9 cellular contexts compared by ENCODE assay signal in the genomic region with DNA sequence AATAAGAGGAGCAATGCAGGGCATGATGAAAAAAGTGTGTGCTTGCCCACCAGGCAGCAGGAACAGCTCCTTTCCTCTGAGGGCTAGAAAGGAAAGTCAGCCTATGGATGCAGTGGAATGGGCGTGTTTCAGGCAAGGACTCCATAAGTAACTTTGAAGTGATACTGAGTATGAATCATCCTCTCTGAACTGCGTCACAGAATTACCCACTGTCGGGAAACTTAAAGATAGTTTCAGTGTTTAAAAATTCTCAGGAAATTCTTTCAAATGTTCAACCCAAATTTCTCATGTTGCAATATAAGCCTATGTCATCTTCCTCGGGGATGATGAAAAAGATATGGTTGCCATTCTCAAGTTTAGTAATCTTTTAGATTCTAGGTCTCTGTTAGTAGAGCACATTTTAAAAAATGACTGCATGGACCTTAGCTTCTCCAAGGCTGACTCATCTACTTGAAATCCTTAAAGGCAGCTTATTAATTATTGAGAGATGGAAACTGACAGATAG. TPM values are rescaled to one million over a fixed set of nuclear protein-coding genes. Genes with fewer than 3 reads are reported as not detected.
DNase-seq lines count a peak whose midpoint lies in the region; ATAC-seq, FAIRE-seq and TF ChIP-seq lines count a peak whose summit lies in the region.
"Had no signal": no experiment of that assay in that cellular context is flagged by ENCODE, and none has a peak within 500 bp of the region (broad histone marks: within the 10 kb centered on the region; RNA-seq: fewer than 3 reads in every experiment).

No MANE protein-coding gene starts in this region.

- TF ChIP-seq EP300 in HepG2 (IDR thresholded peaks at IDR 0.05; ENCODE audit: low read depth in 2 of 2, low read length in 2 of 2) (no peak), HepG2 (CRISPR knock-in tag; IDR thresholded peaks at IDR 0.05; ENCODE audit: borderline replicate concordance) (no peak)

- CTCF ChIA-PET in MCF 10A (lab: Yijun Ruan, JAX): interaction anchor here (0.5 to 1.6 kb wide), 4 partner anchors 51 to 760 kb away, joined by 3 to 8 read pairs (median 3); no protein-coding TSS in a partner anchor
- CTCF ChIA-PET in HepG2 (lab: Yijun Ruan, JAX; ENCODE audit: low intra/inter-chr PET ratio, low total read pairs): no interaction called here

- no peak overlapping the region for H3K27ac ChIP-seq in breast epithelium
- H3K27ac ChIP-seq in RWPE2 (ENCODE audit: poor library complexity, severe bottlenecking): peak overlapping the region; percentile 81
- peak overlapping the region; percentile 97 for H3K27ac ChIP-seq in fibroblast of lung (ENCODE audit: insufficient read depth, low read length)
- no peak overlapping the region for H3K27ac ChIP-seq in psoas muscle
- H3K27ac ChIP-seq in neuronal stem cell (replicated peaks; ENCODE audit: low read length): no peak overlapping the region
- H3K27ac ChIP-seq in HepG2 (ENCODE audit: extremely low read length, insufficient read depth, low read length): no peak overlapping the region

- H3K4me1 Mint-ChIP-seq in MCF 10A (ENCODE audit: insufficient read depth, unreplicated experiment): peaks cover 22% of the 10 kb centered on the region

- H3K4me3 Mint-ChIP-seq in MCF 10A (ENCODE audit: unreplicated experiment): peak overlapping the region; percentile 19

- no peak overlapping the region for H2BK12ac ChIP-seq in neuronal stem cell (ENCODE audit: low read length)

- H3K4me2 ChIP-seq in fibroblast of lung (ENCODE audit: extremely low read depth, insufficient read depth, low read length): peak overlapping the region; percentile 79
- H3K4me2 ChIP-seq in neuronal stem cell (ENCODE audit: insufficient read depth, low read length, poor library complexity, severe bottlenecking): no peak overlapping the region
- H3K4me2 ChIP-seq in HepG2 (ENCODE audit: low read depth, low read length): no peak overlapping the region

- H3K27me3 ChIP-seq in breast epithelium (no peaks in the 10 kb centered on the region), RWPE2 (ENCODE audit: insufficient read depth, poor library complexity, severe bottlenecking) (no peaks in the 10 kb centered on the region), fibroblast of lung (ENCODE audit: control insufficient read depth, insufficient read depth, low read length) (no peaks in the 10 kb centered on the region), psoas muscle (ENCODE audit: insufficient read depth in 3 of 3, low read length in 2 of 3) (no peaks in the 10 kb centered on the region), neuronal stem cell (ENCODE audit: control insufficient read depth in 3 of 3, insufficient read depth in 3 of 3, low read depth in 1 of 3, low read length in 3 of 3) (no peaks in the 10 kb centered on the region), HepG2 (ENCODE audit: control insufficient read depth in 1 of 2, insufficient read depth in 2 of 2, low read length in 2 of 2) (no peaks in the 10 kb centered on the region; a peak in 1 of 5 replicates)

- no peak overlapping the region for H4K8ac ChIP-seq in neuronal stem cell (ENCODE audit: low read depth, low read length)

- BruUV-seq in MCF 10A (replicated peaks; lab: Mats Ljungman, UMichigan): TSS peak; percentile 45
- no TSS peak for BruUV-seq in HepG2 (replicated peaks; lab: Mats Ljungman, UMichigan)

- TF ChIP-seq RAD21 in HepG2 (CRISPR knock-in tag; IDR thresholded peaks at IDR 0.05): no peak

- H3K79me2 ChIP-seq in fibroblast of lung (ENCODE audit: control insufficient read depth, insufficient read depth, low read length): no peaks in the 10 kb centered on the region
- no peaks in the 10 kb centered on the region for H3K79me2 ChIP-seq in HepG2 (ENCODE audit: insufficient read depth, low read length)

- H3K9me3 Mint-ChIP-seq in MCF 10A (ENCODE audit: unreplicated experiment): no peaks in the 10 kb centered on the region

- no peaks in the 10 kb centered on the region for H3K79me1 ChIP-seq in neuronal stem cell (ENCODE audit: low read depth, low read length)

- H3K4me3 ChIP-seq in breast epithelium: no peak overlapping the region
- H3K4me3 ChIP-seq in RWPE2 (ENCODE audit: severe bottlenecking): no peak overlapping the region
- H3K4me3 ChIP-seq in fibroblast of lung (replicated peaks in 1 of 4; ENCODE audit: control extremely low read depth in 1 of 4, insufficient read depth in 1 of 4, low read depth in 3 of 4, low read length in 4 of 4): no peak overlapping the region
- no peak overlapping the region for H3K4me3 ChIP-seq in psoas muscle
- H3K4me3 ChIP-seq in neuronal stem cell (ENCODE audit: low read length in 2 of 2): no peak overlapping the region
- no peak overlapping the region for H3K4me3 ChIP-seq in HepG2 (replicated peaks in 1 of 3; ENCODE audit: insufficient read depth in 1 of 3, low read depth in 2 of 3, low read length in 3 of 3)

- in situ Hi-C loops in HepG2 (cut with HindIII; ENCODE audit: extremely low pct_ligation_motif_present, low pct_unique_long_range_greater_than_20kb): no loop called here

- no peak for TF ChIP-seq CTCF in MCF 10A (IDR thresholded peaks at IDR 0.05; ENCODE audit: unreplicated experiment)
- TF ChIP-seq CTCF in breast epithelium (IDR thresholded peaks at IDR 0.05): no peak
- TF ChIP-seq CTCF in RWPE2 (IDR thresholded peaks at IDR 0.05; ENCODE audit: poor library complexity, severe bottlenecking): no peak
- no peak for TF ChIP-seq CTCF in fibroblast of lung (conservative IDR thresholded peaks at IDR 0.05 in 1 of 2, IDR thresholded peaks at IDR 0.05 in 1 of 2; ENCODE audit: low read depth in 1 of 2, low read length in 2 of 2)
- TF ChIP-seq CTCF in psoas muscle (IDR thresholded peaks at IDR 0.05): no peak
- no peak for TF ChIP-seq CTCF in HepG2 (CRISPR knock-in tag; IDR thresholded peaks at IDR 0.05)

- ATAC-seq in RWPE2 (ENCODE audit: low read depth) (peak; percentile 97), psoas muscle (no peak), HepG2 (no peak)
- ATAC-seq in stimulated activated naive CD8-positive, alpha-beta T cell treated with anti-CD3 and anti-CD28 coated beads, Interleukin-15, Interleukin-2, amounts not matched to agents 100 U/mL and 50 U/mL, for 24 hours: peak; percentile 85

- H4K91ac ChIP-seq in neuronal stem cell (ENCODE audit: low read depth, low read length, poor library complexity): no peak overlapping the region

- H3K9ac ChIP-seq in fibroblast of lung (ENCODE audit: insufficient read depth, low read length) (no peak overlapping the region), neuronal stem cell (ENCODE audit: low read depth, low read length, poor library complexity) (no peak overlapping the region), HepG2 (ENCODE audit: insufficient read depth, low read depth, low read length) (no peak overlapping the region)

- no peak overlapping the region for H3K18ac ChIP-seq in neuronal stem cell (ENCODE audit: low read length)

- no peaks in the 10 kb centered on the region for H3K36me3 ChIP-seq in breast epithelium
- peaks cover 14% of the 10 kb centered on the region for H3K36me3 ChIP-seq in RWPE2 (ENCODE audit: low read depth)
- H3K36me3 ChIP-seq in fibroblast of lung (ENCODE audit: control insufficient read depth, insufficient read depth, low read length): no peaks in the 10 kb centered on the region
- H3K36me3 ChIP-seq in psoas muscle (ENCODE audit: insufficient read depth in 1 of 2, low read depth in 1 of 2): peaks cover 0 to 31% of the 10 kb centered on the region in 2 donors
- peaks cover 5 to 44% of the 10 kb centered on the region in 2 donors for H3K36me3 ChIP-seq in neuronal stem cell (replicated peaks in 1 of 2; ENCODE audit: control insufficient read depth in 2 of 2, insufficient read depth in 2 of 2, low read length in 2 of 2)
- peaks cover 3 to 11% of the 10 kb centered on the region in 2 experiments; a peak in 3 of 5 replicates for H3K36me3 ChIP-seq in HepG2 (replicated peaks in 1 of 2; ENCODE audit: control insufficient read depth in 1 of 2, insufficient read depth in 2 of 2, low read length in 2 of 2)

- no peak overlapping the region for H2AK5ac ChIP-seq in neuronal stem cell (ENCODE audit: low read depth, low read length)

- no peak overlapping the region for H2BK15ac ChIP-seq in neuronal stem cell (ENCODE audit: low read length)

- 90 to 94% (median 91%) methylated on average over 4 of the region's 4 CpGs for WGBS in psoas muscle, 3 donors
- no CpG with 5 or more reads among the region's 4 CpGs for WGBS in neuronal stem cell (ENCODE audit: extremely low coverage in 2 of 2, insufficient read length in 2 of 2, insufficient replicate concordance in 1 of 2), 2 donors
- WGBS in HepG2 (ENCODE audit: low lambda C conversion rate): 96% methylated on average over 4 of the region's 4 CpGs

- no peak for FAIRE-seq in HepG2 (lab: Jason Lieb, UNC)

- intact Hi-C loops in MCF 10A (cut with micrococcal nuclease): no loop called here
- intact Hi-C loops in breast epithelium (cut with DNase I; ENCODE audit: low total_unique reads): no loop called here
- intact Hi-C loops in psoas muscle (cut with DNase I): no loop called here
- intact Hi-C loops in HepG2 (cut with micrococcal nuclease; ENCODE audit: unreplicated experiment): no loop called here

- H4K20me1 ChIP-seq in fibroblast of lung (ENCODE audit: control insufficient read depth, extremely low read depth, insufficient read depth, low read length) (no peaks in the 10 kb centered on the region), HepG2 (ENCODE audit: insufficient read depth, low read length) (no peaks in the 10 kb centered on the region)

- H3K4ac ChIP-seq in neuronal stem cell (ENCODE audit: low read length): no peak overlapping the region

- H2BK120ac ChIP-seq in neuronal stem cell (ENCODE audit: low read depth, low read length): no peak overlapping the region

- DNase-seq in MCF 10A (ENCODE audit: unreplicated experiment) (peak; percentile 91), breast epithelium (ENCODE audit: low spot score in 2 of 2) (no peak), RWPE2 (ENCODE audit: low spot score) (no peak), fibroblast of lung (ENCODE audit: low read depth in 2 of 2) (peak; percentile 95 to 98), psoas muscle (no peak), neuronal stem cell (ENCODE audit: low spot score) (no peak), HepG2 (ENCODE audit: low spot score) (no peak)
- DNase-seq in stimulated activated naive CD8-positive, alpha-beta T cell treated with anti-CD3 and anti-CD28 coated beads, Interleukin-15, Interleukin-2, amounts not matched to agents 100 U/mL and 50 U/mL, for 24 hours: no peak
- DNase-seq: NCI-H1105 had no signal

- no peak for TF ChIP-seq POLR2A in breast epithelium (IDR thresholded peaks at IDR 0.05)
- no peak for TF ChIP-seq POLR2A in HepG2 (IDR thresholded peaks at IDR 0.05; ENCODE audit: insufficient read depth in 1 of 2, low read depth in 2 of 2, low read length in 2 of 2)

- H3K4me1 ChIP-seq in breast epithelium (no peaks in the 10 kb centered on the region), RWPE2 (ENCODE audit: insufficient read depth, poor library complexity, severe bottlenecking) (peaks cover 15% of the 10 kb centered on the region), fibroblast of lung (ENCODE audit: control insufficient read depth, extremely low read depth, insufficient read depth, low read length) (peaks cover 17% of the 10 kb centered on the region), psoas muscle (no peaks in the 10 kb centered on the region), neuronal stem cell (ENCODE audit: control insufficient read depth in 2 of 2, insufficient read depth in 1 of 2, low read depth in 1 of 2, low read length in 2 of 2) (no peaks in the 10 kb centered on the region), HepG2 (ENCODE audit: insufficient read depth, low read length) (peaks cover 13% of the 10 kb centered on the region)

- POLR2A ChIA-PET in MCF 10A (lab: Yijun Ruan, JAX) (interaction anchor here (0.6 to 2.0 kb wide), 15 partner anchors 9 to 1150 kb away, joined by 3 to 9 read pairs (median 3); a partner anchor contains a TSS), HepG2 (lab: Yijun Ruan, JAX) (no interaction called here)

- no peak overlapping the region for H3K23ac ChIP-seq in neuronal stem cell (ENCODE audit: low read depth, low read length, poor library complexity)

- peak overlapping the region; percentile 83 for H3K27ac Mint-ChIP-seq in MCF 10A (ENCODE audit: low read depth, unreplicated experiment)

- H3K9me3 ChIP-seq in breast epithelium (no peaks in the 10 kb centered on the region), RWPE2 (ENCODE audit: severe bottlenecking) (no peaks in the 10 kb centered on the region), fibroblast of lung (ENCODE audit: control insufficient read depth, insufficient read depth, low read depth, low read length) (no peaks in the 10 kb centered on the region), psoas muscle (no peaks in the 10 kb centered on the region), neuronal stem cell (replicated peaks in 1 of 2; ENCODE audit: control insufficient read depth in 2 of 2, insufficient read depth in 1 of 2, low read depth in 1 of 2, low read length in 2 of 2) (no peaks in the 10 kb centered on the region), HepG2 (ENCODE audit: low read length) (no peaks in the 10 kb centered on the region)

- H2AFZ ChIP-seq in fibroblast of lung (ENCODE audit: low read length) (peak overlapping the region; percentile 61), neuronal stem cell (ENCODE audit: low read length) (no peak overlapping the region), HepG2 (ENCODE audit: low read length) (no peak overlapping the region)

- no peak overlapping the region for H2BK5ac ChIP-seq in neuronal stem cell (ENCODE audit: low read length)

- H3K27me3 Mint-ChIP-seq in MCF 10A (ENCODE audit: insufficient read depth, unreplicated experiment): no peaks in the 10 kb centered on the region

- H3K36me3 Mint-ChIP-seq in MCF 10A (ENCODE audit: insufficient read depth, unreplicated experiment): peaks cover 32% of the 10 kb centered on the region

- H3K14ac ChIP-seq in neuronal stem cell (ENCODE audit: low read length): no peak overlapping the region

RNA-seq across cellular contexts. Expression of a gene that starts 27.7 kb away (rescaled TPM):
- total RNA-seq in MCF 10A (2022) (20.3 and 20.6 TPM in 2 replicates), breast epithelium (10 to 100 TPM in 1 of 3 donors, 1 to 10 TPM in 2; 5.6 to 10.1 (median 7.5) TPM), fibroblast of lung (9.5 and 15.9 TPM in 2 replicates), psoas muscle (10 to 100 TPM; 12.5 to 30.8 (median 20.0) TPM), HepG2 (2016; rRNA removed; fragmentation: Illumina TruSeq; extraction: Trizol) (6.4 and 7.0 TPM in 2 replicates)
- polyA plus RNA-seq in fibroblast of lung (10.3 and 13.4 TPM in 2 replicates), psoas muscle (10 to 100 TPM in 1 of 3 donors, 1 to 10 TPM in 2; 6.2 to 12.8 (median 6.6) TPM), HepG2 (2011; rRNA removed) (5.3 and 5.5 TPM in 2 replicates)
- polyA plus RNA-seq in fibroblast of lung (2012): 7.2 and 8.6 TPM in 2 replicates
- 2.1 and 13.8 TPM in 2 replicates for polyA minus RNA-seq in fibroblast of lung (ENCODE audit: low replicate concordance)
- 5.3 TPM for polyA plus RNA-seq in neuronal stem cell (2013, experiment 1 of 2)
- 5.9 TPM for polyA plus RNA-seq in neuronal stem cell (2013, experiment 2 of 2)
- 1.2 and 1.8 TPM in 2 replicates for total RNA-seq in HepG2 (2016; cell fraction: cytosol; rRNA removed; fragmentation: Illumina TruSeq; extraction: Trizol; ENCODE audit: low read depth)
- 7.0 and 9.2 TPM in 2 replicates for total RNA-seq in HepG2 (2016; cell fraction: insoluble cytoplasmic fraction; rRNA removed; fragmentation: Illumina TruSeq; extraction: Trizol)
- total RNA-seq in HepG2 (2016; cell fraction: membrane; rRNA removed; fragmentation: Illumina TruSeq; extraction: Trizol): 3.4 TPM in 2 replicates
- 11.4 and 14.2 TPM in 2 replicates for total RNA-seq in HepG2 (2016; cell fraction: nucleus; rRNA removed; fragmentation: Illumina TruSeq; extraction: Trizol)
- 2.2 and 3.7 TPM in 2 replicates for polyA plus RNA-seq in HepG2 (2011; cell fraction: cytosol; rRNA removed)
- polyA plus RNA-seq in HepG2 (2011; cell fraction: nucleus; rRNA removed): 9.0 and 11.4 TPM in 2 replicates
- 3.9 and 4.5 TPM in 2 replicates for polyA plus RNA-seq in HepG2 (2012)
- polyA plus RNA-seq in HepG2 (2016; cell fraction: cytosol; fragmentation: Illumina TruSeq; extraction: Trizol; ENCODE audit: low read depth): 0.70 and 0.74 TPM in 2 replicates
- polyA plus RNA-seq in HepG2 (2016; cell fraction: insoluble cytoplasmic fraction; fragmentation: Illumina TruSeq; extraction: Trizol; ENCODE audit: low read depth): 8.3 and 9.4 TPM in 2 replicates
- polyA plus RNA-seq in HepG2 (2016; cell fraction: membrane; fragmentation: Illumina TruSeq; extraction: Trizol; ENCODE audit: low read depth): 1.6 and 2.1 TPM in 2 replicates
- 13.3 and 14.0 TPM in 2 replicates for polyA plus RNA-seq in HepG2 (2016; cell fraction: nucleus; fragmentation: Illumina TruSeq; extraction: Trizol; ENCODE audit: insufficient read depth, low read depth)
- polyA minus RNA-seq in HepG2 (2011; rRNA and poly(A)+ RNA removed; ENCODE audit: low replicate concordance): 6.7 and 16.5 TPM in 2 replicates
- polyA minus RNA-seq in HepG2 (2011; cell fraction: cytosol; rRNA and poly(A)+ RNA removed): 2.5 and 3.2 TPM in 2 replicates
- polyA minus RNA-seq in HepG2 (2011; cell fraction: nucleus; rRNA and poly(A)+ RNA removed): 19.2 and 20.8 TPM in 2 replicates

RNA-seq across cellular contexts. Expression of a gene that starts 27.8 kb away (rescaled TPM):
- 60.8 and 68.5 TPM in 2 replicates for total RNA-seq in MCF 10A (2022)
- 10 to 100 TPM; 47.8 to 71.3 (median 51.8) TPM for total RNA-seq in breast epithelium
- total RNA-seq in fibroblast of lung: 72.7 and 86.5 TPM in 2 replicates
- 67.2 and 75.9 TPM in 2 replicates for polyA plus RNA-seq in fibroblast of lung
- polyA plus RNA-seq in fibroblast of lung (2012): 41.4 and 44.1 TPM in 2 replicates
- 88.9 and 143 TPM in 2 replicates for polyA minus RNA-seq in fibroblast of lung (ENCODE audit: low replicate concordance)
- total RNA-seq in psoas muscle: 10 to 100 TPM; 49.5 to 76.9 (median 65.8) TPM
- polyA plus RNA-seq in psoas muscle: 10 to 100 TPM; 34.9 to 71.5 (median 40.9) TPM
- 66.9 TPM for polyA plus RNA-seq in neuronal stem cell (2013, experiment 1 of 2)
- polyA plus RNA-seq in neuronal stem cell (2013, experiment 2 of 2): 68.0 TPM
- total RNA-seq in HepG2 (2016; rRNA removed; fragmentation: Illumina TruSeq; extraction: Trizol): 115 and 139 TPM in 2 replicates
- total RNA-seq in HepG2 (2016; cell fraction: cytosol; rRNA removed; fragmentation: Illumina TruSeq; extraction: Trizol; ENCODE audit: low read depth): 17.5 and 21.2 TPM in 2 replicates
- 116 and 136 TPM in 2 replicates for total RNA-seq in HepG2 (2016; cell fraction: insoluble cytoplasmic fraction; rRNA removed; fragmentation: Illumina TruSeq; extraction: Trizol)
- total RNA-seq in HepG2 (2016; cell fraction: membrane; rRNA removed; fragmentation: Illumina TruSeq; extraction: Trizol): 84.2 and 94.1 TPM in 2 replicates
- 105 and 107 TPM in 2 replicates for total RNA-seq in HepG2 (2016; cell fraction: nucleus; rRNA removed; fragmentation: Illumina TruSeq; extraction: Trizol)
- polyA plus RNA-seq in HepG2 (2011; rRNA removed): 69.9 and 71.8 TPM in 2 replicates
- 61.9 and 69.4 TPM in 2 replicates for polyA plus RNA-seq in HepG2 (2011; cell fraction: cytosol; rRNA removed)
- 35.6 and 40.4 TPM in 2 replicates for polyA plus RNA-seq in HepG2 (2011; cell fraction: nucleus; rRNA removed)
- polyA plus RNA-seq in HepG2 (2012): 50.1 and 50.6 TPM in 2 replicates
- polyA plus RNA-seq in HepG2 (2016; cell fraction: cytosol; fragmentation: Illumina TruSeq; extraction: Trizol; ENCODE audit: low read depth): 15.3 and 16.9 TPM in 2 replicates
- polyA plus RNA-seq in HepG2 (2016; cell fraction: insoluble cytoplasmic fraction; fragmentation: Illumina TruSeq; extraction: Trizol; ENCODE audit: low read depth): 115 and 117 TPM in 2 replicates
- polyA plus RNA-seq in HepG2 (2016; cell fraction: membrane; fragmentation: Illumina TruSeq; extraction: Trizol; ENCODE audit: low read depth): 55.5 and 63.7 TPM in 2 replicates
- 77.0 and 147 TPM in 2 replicates for polyA plus RNA-seq in HepG2 (2016; cell fraction: nucleus; fragmentation: Illumina TruSeq; extraction: Trizol; ENCODE audit: insufficient read depth, low read depth)
- polyA minus RNA-seq in HepG2 (2011; rRNA and poly(A)+ RNA removed; ENCODE audit: low replicate concordance): 215 and 246 TPM in 2 replicates
- 76.1 and 103 TPM in 2 replicates for polyA minus RNA-seq in HepG2 (2011; cell fraction: cytosol; rRNA and poly(A)+ RNA removed)
- polyA minus RNA-seq in HepG2 (2011; cell fraction: nucleus; rRNA and poly(A)+ RNA removed): 93.1 and 114 TPM in 2 replicates

Comparison
In these comparisons a context has a peak if more than half of its experiments do, and no peak if none do; other contexts are left out.
1. DNase-seq: peak in MCF 10A (single experiment) and fibroblast of lung (2 of 2); none in breast epithelium (0 of 2), RWPE2 (single experiment), stimulated activated naive CD8-positive, alpha-beta T cell treated with anti-CD3 and anti-CD28 coated beads, Interleukin-15, Interleukin-2, amounts not matched to agents 100 U/mL and 50 U/mL, for 24 hours (single experiment), psoas muscle (0 of 2), neuronal stem cell (single experiment) and HepG2 (single experiment).
2. H3K27ac ChIP-seq: peak in RWPE2 (single experiment) and fibroblast of lung (single experiment); none in breast epithelium (0 of 2), psoas muscle (single experiment), neuronal stem cell (single experiment) and HepG2 (single experiment).
3. ATAC-seq: peak in RWPE2 (single experiment) and stimulated activated naive CD8-positive, alpha-beta T cell treated with anti-CD3 and anti-CD28 coated beads, Interleukin-15, Interleukin-2, amounts not matched to agents 100 U/mL and 50 U/mL, for 24 hours (single experiment); none in psoas muscle (0 of 4) and HepG2 (single experiment).